Comparison of ENCODE assay signal across 16 cellular contexts in the genomic region with DNA sequence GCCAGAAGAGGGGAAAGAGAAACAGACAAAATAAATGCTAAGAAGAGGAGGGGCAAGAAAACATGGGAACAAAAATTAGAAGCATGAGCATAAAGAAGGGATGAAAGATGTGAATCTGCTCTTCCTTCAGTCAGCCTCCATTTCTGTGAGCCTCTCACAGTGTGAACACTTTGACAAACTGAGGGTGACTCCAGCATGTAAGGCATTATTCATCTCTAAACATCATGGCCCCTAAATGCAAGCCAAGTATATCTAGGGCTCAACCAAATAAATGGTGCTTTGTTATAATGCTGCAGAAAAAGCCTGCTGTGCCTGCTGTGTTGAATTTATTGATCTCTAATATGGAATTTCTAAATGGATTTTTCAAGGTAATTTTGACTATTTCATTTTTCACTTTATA.
"Had no signal": no experiment of that assay in that cellular context is flagged by ENCODE, and none has a peak within 500 bp of the region (broad histone marks: within the 10 kb centered on the region; RNA-seq: fewer than 3 reads in every experiment).

No MANE protein-coding gene starts in this region.

- H3K9me3 Mint-ChIP-seq: stimulated activated naive B cell treated with anti-CD40 and anti-IgM and Interleukin-4, amounts not matched to agents 10 μg/mL and 1 μg/mL and 100 μg/mL, for 72 hours; stimulated activated naive CD8-positive, alpha-beta T cell treated with anti-CD3 and anti-CD28 coated beads, Interleukin-15, amount 100 ng/mL, for 72 hours had no signal

- H3K4me1 Mint-ChIP-seq: stimulated activated naive B cell treated with anti-CD40 and anti-IgM and Interleukin-4, amounts not matched to agents 10 μg/mL and 1 μg/mL and 100 μg/mL, for 72 hours had no signal

- DNase-seq: effector CD8-positive, alpha-beta T cell; heart right ventricle; hypothalamus; kidney glomerular epithelial cell; mammary epithelial cell; posterior cingulate gyrus; sigmoid colon; stimulated activated CD4-positive, alpha-beta T cell treated with anti-CD3 and anti-CD28 coated beads, Interleukin-2, amount 100 ng/mL, for 24 hours; stimulated activated CD4-positive, alpha-beta T cell treated with anti-CD3 and anti-CD28 coated beads, Interleukin-4, amount 100 ng/mL, for 4 hours; stimulated activated naive B cell treated with anti-CD40 and anti-IgM and Interleukin-4, amounts not matched to agents 10 μg/mL and 1 μg/mL and 100 μg/mL, for 72 hours; stimulated activated naive CD8-positive, alpha-beta T cell treated with anti-CD3 and anti-CD28 coated beads, Interleukin-15, amount 100 ng/mL, for 72 hours; trophoblast cell had no signal

- H3K4me3 Mint-ChIP-seq: stimulated activated naive B cell treated with anti-CD40 and anti-IgM and Interleukin-4, amounts not matched to agents 10 μg/mL and 1 μg/mL and 100 μg/mL, for 72 hours; stimulated activated naive CD8-positive, alpha-beta T cell treated with anti-CD3 and anti-CD28 coated beads, Interleukin-15, amount 100 ng/mL, for 72 hours had no signal

- H3K9me3 ChIP-seq: heart right ventricle, neutrophil, right atrium auricular region, sigmoid colon had no signal

- H3K27ac Mint-ChIP-seq: stimulated activated naive B cell treated with anti-CD40 and anti-IgM and Interleukin-4, amounts not matched to agents 10 μg/mL and 1 μg/mL and 100 μg/mL, for 72 hours had no signal

- H3K36me3 ChIP-seq: heart right ventricle, neutrophil, right atrium auricular region, sigmoid colon had no signal

- H3K4me3 ChIP-seq: coronary artery, heart right ventricle, right atrium auricular region, sigmoid colon, skin epidermis had no signal

- H3K27me3 Mint-ChIP-seq: stimulated activated naive CD8-positive, alpha-beta T cell treated with anti-CD3 and anti-CD28 coated beads, Interleukin-15, amount 100 ng/mL, for 72 hours had no signal

- H3K27me3 ChIP-seq: heart right ventricle, neutrophil, right atrium auricular region, sigmoid colon had no signal

- H3K27ac ChIP-seq: coronary artery, heart right ventricle, neutrophil, right atrium auricular region, sigmoid colon, skin epidermis had no signal

- ATAC-seq: heart right ventricle; stimulated activated naive B cell treated with anti-CD40 and anti-IgM and Interleukin-4, amounts not matched to agents 10 μg/mL and 1 μg/mL and 100 μg/mL, for 72 hours; stimulated activated naive CD8-positive, alpha-beta T cell treated with anti-CD3 and anti-CD28 coated beads, Interleukin-15, amount 100 ng/mL, for 72 hours had no signal

- H3K36me3 Mint-ChIP-seq: stimulated activated naive B cell treated with anti-CD40 and anti-IgM and Interleukin-4, amounts not matched to agents 10 μg/mL and 1 μg/mL and 100 μg/mL, for 72 hours had no signal
